25 cellular contexts compared by ENCODE assay signal in the genomic region with DNA sequence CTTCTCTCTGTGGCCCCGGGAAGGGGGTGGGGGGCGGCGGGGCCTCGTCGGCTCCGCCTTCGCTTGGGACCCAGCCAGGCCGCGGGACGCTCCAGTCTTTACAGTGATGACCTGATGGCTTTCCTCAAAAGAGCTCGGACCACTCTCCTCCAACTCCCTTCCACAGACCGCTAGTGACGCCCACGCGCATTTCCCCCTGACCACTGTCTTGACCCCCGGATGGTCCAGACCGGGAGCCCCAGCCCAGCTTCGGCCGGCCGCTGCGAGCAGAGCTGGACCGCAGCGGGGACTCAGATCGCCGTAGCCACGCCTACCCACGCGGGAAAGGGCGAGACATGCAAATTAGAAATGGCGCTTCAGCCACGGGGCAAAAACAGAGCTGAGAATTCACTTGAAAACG.
"Had no signal": no experiment of that assay in that cellular context is flagged by ENCODE, and none has a peak within 500 bp of the region (broad histone marks: within the 10 kb centered on the region; RNA-seq: fewer than 3 reads in every experiment).

No MANE protein-coding gene starts in this region.

- H3K27ac ChIP-seq: left lung, neural progenitor cell, neutrophil, parathyroid adenoma, right atrium auricular region, sigmoid colon, spleen, suprapubic skin, thoracic aorta, tibial artery, upper lobe of right lung, uterus had no signal

- H3K79me2 ChIP-seq: parathyroid adenoma had no signal

- H3K4me1 ChIP-seq: left lung, neural progenitor cell, parathyroid adenoma, right atrium auricular region, sigmoid colon, spleen, suprapubic skin, tibial artery, upper lobe of right lung, uterus had no signal

- H3K4me3 ChIP-seq: left lung, lung, neural progenitor cell, right atrium auricular region, sigmoid colon, spleen, suprapubic skin, thoracic aorta, tibial artery, upper lobe of right lung, uterus had no signal

- H3K4me2 ChIP-seq: neural progenitor cell had no signal

- FAIRE-seq: small intestine had no signal

- H3K9ac ChIP-seq: neural progenitor cell, parathyroid adenoma had no signal

- H3K36me3 ChIP-seq: left lung, neural progenitor cell, neutrophil, right atrium auricular region, sigmoid colon, suprapubic skin, thoracic aorta, tibial artery, upper lobe of right lung, uterus had no signal

- DNase-seq: hypothalamus; immature natural killer cell; kidney; left colon; naive B cell; natural killer cell; nephron progenitor cell; occipital lobe; sigmoid colon; small intestine; stimulated activated CD4-positive, alpha-beta T cell treated with anti-CD3 and anti-CD28 coated beads, Interleukin-4, amount 100 ng/mL, for 24 hours; stimulated activated naive CD4-positive, alpha-beta T cell; upper lobe of right lung; uterus had no signal

- H2AFZ ChIP-seq: neural progenitor cell, parathyroid adenoma had no signal

- H3K9me3 ChIP-seq: neutrophil, right atrium auricular region, suprapubic skin, thoracic aorta, tibial artery, upper lobe of right lung, uterus had no signal

- H3K27me3 ChIP-seq: left lung, neural progenitor cell, neutrophil, right atrium auricular region, sigmoid colon, spleen, suprapubic skin, tibial artery, upper lobe of right lung, uterus had no signal

- ATAC-seq: left colon; left lung; natural killer cell; stimulated activated effector memory CD8-positive, alpha-beta T cell treated with anti-CD3 and anti-CD28 coated beads, Interleukin-12 subunit alpha, Interleukin-12 subunit beta, amount 100 ng/mL, for 72 hours; upper lobe of right lung had no signal
